Comparison of ENCODE assay signal across 9 cellular contexts in the genomic region with DNA sequence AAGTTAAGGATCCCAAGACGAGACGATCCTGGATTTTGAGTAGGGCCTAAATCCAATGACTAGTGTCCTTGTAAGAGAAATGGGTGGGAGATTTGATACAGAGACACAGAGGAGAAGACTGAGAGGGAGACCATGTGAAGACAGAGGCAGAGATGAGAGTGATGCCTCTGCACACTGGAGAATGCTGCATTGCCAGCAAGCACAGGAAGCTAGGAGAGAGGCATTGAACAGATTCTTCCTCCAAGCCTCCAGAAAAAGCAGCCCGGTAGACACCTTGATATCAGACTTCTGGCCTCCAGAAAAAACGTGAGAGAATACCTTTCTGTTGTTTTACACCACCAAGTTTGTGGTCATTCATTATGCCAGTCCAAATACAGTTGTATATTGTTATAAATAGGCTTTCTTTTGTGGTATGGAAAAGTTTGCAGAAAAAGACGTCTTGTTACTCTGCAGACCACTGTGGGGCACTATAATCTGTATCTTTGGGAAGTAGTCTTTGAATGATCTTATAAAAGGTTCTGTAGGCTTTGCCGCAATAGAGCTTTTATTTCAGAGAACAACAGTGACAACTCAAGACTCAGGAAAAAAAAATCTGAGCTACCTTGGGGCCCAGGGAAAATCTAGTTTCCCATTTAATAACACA. TPM values are rescaled to one million over a fixed set of nuclear protein-coding genes. Genes with fewer than 3 reads are reported as not detected.
DNase-seq lines count a peak whose midpoint lies in the region; ATAC-seq and TF ChIP-seq lines count a peak whose summit lies in the region.
"Had no signal": no experiment of that assay in that cellular context is flagged by ENCODE, and none has a peak within 500 bp of the region (broad histone marks: within the 10 kb centered on the region; RNA-seq: fewer than 3 reads in every experiment).

No MANE protein-coding gene starts in this region.

- H3K27ac ChIP-seq in A673 (ENCODE audit: low read depth, low read length, poor library complexity, severe bottlenecking) (no peak overlapping the region), SK-N-SH (ENCODE audit: low read depth in 2 of 2, low read length in 1 of 2) (no peak overlapping the region), hepatocyte (no peak overlapping the region), uterus (peak overlapping the region in 1 of 2 donors; percentile 24), tibial artery (no peak overlapping the region)
- no peak overlapping the region for H3K27ac ChIP-seq in CD8-positive, alpha-beta T cell (ENCODE audit: low read depth, low read length)

- H3K4me1 Mint-ChIP-seq in CD8-positive, alpha-beta T cell (ENCODE audit: low read depth) = no peaks in the 10 kb centered on the region

- H4K20me1 ChIP-seq in SK-N-SH (ENCODE audit: insufficient read depth) (no peaks in the 10 kb centered on the region), hepatocyte (ENCODE audit: insufficient read depth, poor library complexity, severe bottlenecking) (no peaks in the 10 kb centered on the region)

- CTCF ChIA-PET in A673 (lab: Charles Lee) = interaction anchor here (0.8 kb wide), 1 partner anchor 1989 kb away, joined by 3 read pairs; no protein-coding TSS in a partner anchor
- CTCF ChIA-PET in SK-N-SH (lab: Yijun Ruan, JAX) = interaction anchor here (0.6 to 3.0 kb wide), 33 partner anchors 8 to 1845 kb away, joined by 3 to 29 read pairs (median 4); partner anchors contain the start of gene RFC3
- CTCF ChIA-PET in CD8-positive, alpha-beta T cell (lab: Charles Lee) = interaction anchor here (0.8 to 0.9 kb wide), 3 partner anchors 14 to 25 kb away, joined by 3 to 4 read pairs (median 3); no protein-coding TSS in a partner anchor

- no peak overlapping the region for H3K4me2 ChIP-seq in SK-N-SH
- H3K4me2 ChIP-seq in hepatocyte = peak overlapping the region; percentile 43

- BruUV-seq in A673 (replicated peaks; lab: Mats Ljungman, UMichigan) = no TSS peak

- H3K9me3 ChIP-seq in A673 (ENCODE audit: low read depth, low read length, poor library complexity, severe bottlenecking) (no peaks in the 10 kb centered on the region), SK-N-SH (no peaks in the 10 kb centered on the region), hepatocyte (ENCODE audit: low read depth) (no peaks in the 10 kb centered on the region), uterus (no peaks in the 10 kb centered on the region), tibial artery (no peaks in the 10 kb centered on the region)
- H3K9me3 ChIP-seq in CD8-positive, alpha-beta T cell (ENCODE audit: low read length) = no peaks in the 10 kb centered on the region

- H3K9me2 ChIP-seq in SK-N-SH (no peaks in the 10 kb centered on the region), hepatocyte (replicated peaks; ENCODE audit: insufficient read depth) (no peaks in the 10 kb centered on the region)

- no peaks in the 10 kb centered on the region for H3K79me2 ChIP-seq in SK-N-SH (ENCODE audit: insufficient read depth)
- H3K79me2 ChIP-seq in hepatocyte = no peaks in the 10 kb centered on the region

- H3K4me3 ChIP-seq in A673 (ENCODE audit: low read depth, low read length, poor library complexity, severe bottlenecking) (no peak overlapping the region), SK-N-SH (ENCODE audit: low read depth in 2 of 2, low read length in 1 of 2) (no peak overlapping the region), hepatocyte (no peak overlapping the region), uterus (no peak overlapping the region), tibial artery (no peak overlapping the region)
- H3K4me3 ChIP-seq in CD8-positive, alpha-beta T cell (ENCODE audit: low read depth, low read length) = no peak overlapping the region

- H3K36me3 ChIP-seq in A673 (ENCODE audit: insufficient read depth, low read length, poor library complexity, severe bottlenecking) (no peaks in the 10 kb centered on the region), SK-N-SH (replicated peaks in 1 of 2; ENCODE audit: control insufficient read depth in 1 of 2, insufficient read depth in 2 of 2, low read length in 1 of 2) (no peaks in the 10 kb centered on the region), hepatocyte (replicated peaks; ENCODE audit: insufficient read depth, low read depth) (no peaks in the 10 kb centered on the region), uterus (no peaks in the 10 kb centered on the region), tibial artery (no peaks in the 10 kb centered on the region)
- H3K36me3 ChIP-seq in CD8-positive, alpha-beta T cell (ENCODE audit: insufficient read depth, low read length) = no peaks in the 10 kb centered on the region

- no peak overlapping the region for H2AFZ ChIP-seq in SK-N-SH (ENCODE audit: low read depth)
- peak overlapping the region; percentile 39 for H2AFZ ChIP-seq in hepatocyte

- H3K4me1 ChIP-seq in A673 (ENCODE audit: insufficient read depth, low read length, poor library complexity, severe bottlenecking) (no peaks in the 10 kb centered on the region), SK-N-SH (ENCODE audit: control insufficient read depth in 1 of 2, insufficient read depth in 2 of 2, low read depth in 1 of 2, low read length in 1 of 2) (no peaks in the 10 kb centered on the region; a peak in 1 of 4 replicates), hepatocyte (ENCODE audit: insufficient read depth) (no peaks in the 10 kb centered on the region), uterus (no peaks in the 10 kb centered on the region), tibial artery (peaks cover 0 to 22% (median 7%) of the 10 kb centered on the region in 4 donors)
- H3K4me1 ChIP-seq in CD8-positive, alpha-beta T cell (ENCODE audit: insufficient read depth, low read length) = no peaks in the 10 kb centered on the region

- H3K9ac ChIP-seq in SK-N-SH = no peak overlapping the region

- intact Hi-C loops in A673 (cut with micrococcal nuclease; ENCODE audit: unreplicated experiment) = loop anchor here (10.0 kb wide), 1 partner anchor 275 kb away; no protein-coding TSS in a partner anchor
- intact Hi-C loops in uterus (cut with DNase I; ENCODE audit: low total_unique reads) = no loop called here
- intact Hi-C loops in CD8-positive, alpha-beta T cell (cut with DNase I, micrococcal nuclease) = loop anchor here in 1 of 2 experiments (10.0 kb wide), 1 partner anchor 1355 kb away; no protein-coding TSS in a partner anchor
- intact Hi-C loops in tibial artery (cut with DNase I; ENCODE audit: low total_unique reads) = no loop called here

- WGBS in SK-N-SH (ENCODE audit: low lambda C conversion rate) = 59% methylated on average over 6 of the region's 6 CpGs
- 46% methylated on average over 6 of the region's 6 CpGs for WGBS in hepatocyte (ENCODE audit: low lambda C conversion rate, missing lambda C conversion rate)

- DNase-seq in A673 (ENCODE audit: low spot score) = peak; percentile 54
- peak; percentile 19 for DNase-seq in SK-N-SH
- peak; percentile 44 for DNase-seq in hepatocyte (ENCODE audit: low spot score)
- DNase-seq in uterus = no peak
- DNase-seq in CD8-positive, alpha-beta T cell = no peak
- no peak for DNase-seq in NCI-H187 treated with DMSO at 0.1 percent for 48 hours (lab: John Stamatoyannopoulos, UW)
- no peak for DNase-seq in tibial artery

- TF ChIP-seq CTCF in A673 (conservative IDR thresholded peaks at IDR 0.05; ENCODE audit: low read depth, low read length) = peak; percentile 70
- TF ChIP-seq CTCF in SK-N-SH (IDR thresholded peaks at IDR 0.05) = peak; percentile 57
- peak; percentile 67 for TF ChIP-seq CTCF in hepatocyte (IDR thresholded peaks at IDR 0.05; ENCODE audit: poor library complexity)
- TF ChIP-seq CTCF in uterus (IDR thresholded peaks at IDR 0.05) = peak in 3 of 4 experiments; percentile 47 to 51 (median 47)
- no peak for TF ChIP-seq CTCF in CD8-positive, alpha-beta T cell (IDR thresholded peaks at IDR 0.05)
- TF ChIP-seq CTCF in tibial artery (IDR thresholded peaks at IDR 0.05) = peak in 1 of 2 experiments; percentile 40

- TF ChIP-seq RAD21 in SK-N-SH (IDR thresholded peaks at IDR 0.05; ENCODE audit: low read length) = peak; percentile 72

- no peaks in the 10 kb centered on the region for H3K36me3 Mint-ChIP-seq in CD8-positive, alpha-beta T cell
- H3K36me3 Mint-ChIP-seq: activated naive CD4-positive, alpha-beta T cell treated with anti-CD3 and anti-CD28 coated beads, Interleukin-2, amount 50 U/mL, for 72 hours had no signal

- TF ChIP-seq EP300 in SK-N-SH (IDR thresholded peaks at IDR 0.05; ENCODE audit: borderline replicate concordance in 1 of 2, low read depth in 1 of 2, low read length in 1 of 2) = no peak

- H3K4me3 Mint-ChIP-seq in CD8-positive, alpha-beta T cell = no peak overlapping the region

- H3K27ac Mint-ChIP-seq in CD8-positive, alpha-beta T cell = no peak overlapping the region
- H3K27ac Mint-ChIP-seq: activated naive CD4-positive, alpha-beta T cell treated with anti-CD3 and anti-CD28 coated beads, Interleukin-2, amount 50 U/mL, for 72 hours had no signal

- H3F3A ChIP-seq in SK-N-SH (replicated peaks; ENCODE audit: insufficient read depth) = no peaks in the 10 kb centered on the region

- peak; percentile 47 for ATAC-seq in GM18907 (IDR thresholded peaks at IDR 0.05; ENCODE audit: unreplicated experiment)
- no peak for ATAC-seq in CD8-positive, alpha-beta T cell

- H3K27me3 ChIP-seq in A673 (replicated peaks; ENCODE audit: insufficient read depth, low read depth, low read length, poor library complexity) (no peaks in the 10 kb centered on the region), SK-N-SH (ENCODE audit: insufficient read depth) (no peaks in the 10 kb centered on the region), hepatocyte (no peaks in the 10 kb centered on the region), uterus (no peaks in the 10 kb centered on the region), tibial artery (no peaks in the 10 kb centered on the region)
- H3K27me3 ChIP-seq in CD8-positive, alpha-beta T cell (ENCODE audit: insufficient read depth, low read length) = no peaks in the 10 kb centered on the region

- peaks cover 5% of the 10 kb centered on the region for H3K27me3 Mint-ChIP-seq in CD8-positive, alpha-beta T cell (ENCODE audit: low read depth)

- POLR2A ChIA-PET in A673 (lab: Charles Lee; ENCODE audit: low non-redundant PET) = no interaction called here
- POLR2A ChIA-PET in SK-N-SH (lab: Yijun Ruan, JAX) = no interaction called here
- POLR2A ChIA-PET in CD8-positive, alpha-beta T cell (lab: Charles Lee) = no interaction called here

- no peaks in the 10 kb centered on the region for H3K9me3 Mint-ChIP-seq in CD8-positive, alpha-beta T cell
- H3K9me3 Mint-ChIP-seq: activated naive CD4-positive, alpha-beta T cell treated with anti-CD3 and anti-CD28 coated beads, Interleukin-2, amount 50 U/mL, for 72 hours had no signal

- TF ChIP-seq POLR2A in uterus (IDR thresholded peaks at IDR 0.05) = no peak

TF ChIP-seq in SK-N-SH, 30 proteins besides CTCF, POLR2A, EP300 and RAD21 (continues in another document):
- TF ChIP-seq TCF12 (IDR thresholded peaks at IDR 0.05) = no peak

RNA-seq across cellular contexts. Expression of gene RFC3, which starts 17.9 kb away (rescaled TPM):
- 64.1 and 64.4 TPM in 2 replicates for total RNA-seq in A673 (2021)
- polyA plus RNA-seq in SK-N-SH (2012; rRNA removed) = 15.0 and 15.8 TPM in 2 replicates
- polyA plus RNA-seq in SK-N-SH (2012; cell fraction: cytosol; rRNA removed) = 20.1 and 22.5 TPM in 2 replicates
- polyA plus RNA-seq in SK-N-SH (2012; cell fraction: nucleus; rRNA removed) = 12.3 and 17.9 TPM in 2 replicates
- total RNA-seq in hepatocyte = 10.9 and 14.2 TPM in 2 replicates
- polyA plus RNA-seq in hepatocyte = 6.8 and 7.2 TPM in 2 replicates
- 10 to 100 TPM in 2 of 4 donors, 1 to 10 TPM in 2; 4.4 to 39.7 (median 8.8) TPM for total RNA-seq in uterus
- total RNA-seq in CD8-positive, alpha-beta T cell = 1 to 10 TPM; 5.8 to 6.2 TPM

Comparison
In these comparisons a context has a peak if more than half of its experiments do, and no peak if none do; other contexts are left out.
1. DNase-seq: peak in A673 (single experiment), SK-N-SH (single experiment) and hepatocyte (single experiment); none in uterus (0 of 2), CD8-positive, alpha-beta T cell (0 of 7), NCI-H187 treated with DMSO at 0.1 percent for 48 hours (single experiment) and tibial artery (0 of 2).